12 cellular contexts compared by ENCODE assay signal in genomic region chr9:1913931-1914330, GRCh38.
DNase-seq lines count a peak whose midpoint lies in the region; TF ChIP-seq lines count a peak whose summit lies in the region.
"Had no signal": no experiment of that assay in that cellular context is flagged by ENCODE, and none has a peak within 500 bp of the region (broad histone marks: within the 10 kb centered on the region; RNA-seq: fewer than 3 reads in every experiment).

No MANE protein-coding gene starts in this region.

- no peaks in the 10 kb centered on the region for H3K27me3 Mint-ChIP-seq in brain
- H3K27me3 Mint-ChIP-seq in activated CD4-positive, alpha-beta T cell treated with anti-CD3 and anti-CD28 coated beads, Interleukin-2, amount 10 ng/mL, durations not matched to agents 24 days and 14 days, result no peaks in the 10 kb centered on the region

- in situ Hi-C loops in ACHN (cut with HindIII; ENCODE audit: low pct_ligation_motif_present, low pct_unique_long_range_greater_than_20kb, low sequenced_read_pairs), result no loop called here

- H3K9me3 Mint-ChIP-seq in brain, result peaks cover 3 to 8% (median 5%) of the 10 kb centered on the region in 5 experiments
- H3K9me3 Mint-ChIP-seq in activated CD4-positive, alpha-beta T cell treated with anti-CD3 and anti-CD28 coated beads, Interleukin-2, amount 10 ng/mL, durations not matched to agents 24 days and 14 days, result peaks cover 3% of the 10 kb centered on the region

- H3K27ac Mint-ChIP-seq in brain, result peak overlapping the region in 3 of 5 experiments; percentile 7 to 51 (median 8)
- no peak overlapping the region for H3K27ac Mint-ChIP-seq in activated CD4-positive, alpha-beta T cell treated with anti-CD3 and anti-CD28 coated beads, Interleukin-2, amount 10 ng/mL, durations not matched to agents 24 days and 14 days
- H3K27ac Mint-ChIP-seq: CD4-positive, alpha-beta memory T cell had no signal

- peak; percentile 31 for DNase-seq in NCI-H748 (lab: John Stamatoyannopoulos, UW; ENCODE audit: unreplicated experiment)
- no peak for DNase-seq in NCI-H748 treated with DMSO at 0.1 percent for 48 hours (lab: John Stamatoyannopoulos, UW)
- peak; percentile 27 for DNase-seq in NCI-H69 (lab: John Stamatoyannopoulos, UW)
- DNase-seq in activated effector memory CD4-positive, alpha-beta T cell treated with anti-CD3 and anti-CD28 coated beads, Interleukin-2, amount 50 U/mL, for 16 hours, result no peak
- DNase-seq in ACHN, result no peak
- no peak for DNase-seq in activated CD4-positive, alpha-beta T cell treated with anti-CD3 and anti-CD28 coated beads, Interleukin-2, amount 10 ng/mL, durations not matched to agents 24 days and 14 days
- DNase-seq: BE2C; CD4-positive, alpha-beta memory T cell; DMS79 treated with DMSO at 0.1 percent for 48 hours; EL; GM23248 had no signal

- peaks cover 5% of the 10 kb centered on the region for H3K36me3 Mint-ChIP-seq in brain
- H3K36me3 Mint-ChIP-seq in activated CD4-positive, alpha-beta T cell treated with anti-CD3 and anti-CD28 coated beads, Interleukin-2, amount 10 ng/mL, durations not matched to agents 24 days and 14 days (ENCODE audit: low read depth), result no peaks in the 10 kb centered on the region

- no peak for TF ChIP-seq CTCF in brain (conservative IDR thresholded peaks at IDR 0.05)

- peaks cover 52% of the 10 kb centered on the region for H3K4me1 Mint-ChIP-seq in brain
- peaks cover 2% of the 10 kb centered on the region for H3K4me1 Mint-ChIP-seq in activated CD4-positive, alpha-beta T cell treated with anti-CD3 and anti-CD28 coated beads, Interleukin-2, amount 10 ng/mL, durations not matched to agents 24 days and 14 days
- H3K4me1 Mint-ChIP-seq: CD4-positive, alpha-beta memory T cell had no signal

- intact Hi-C loops in activated CD4-positive, alpha-beta T cell treated with anti-CD3 and anti-CD28 coated beads, Interleukin-2, amount 10 ng/mL, durations not matched to agents 24 days and 14 days (cut with micrococcal nuclease), result no loop called here

- H3K4me3 Mint-ChIP-seq in brain, result no peak overlapping the region
- no peak overlapping the region for H3K4me3 Mint-ChIP-seq in activated CD4-positive, alpha-beta T cell treated with anti-CD3 and anti-CD28 coated beads, Interleukin-2, amount 10 ng/mL, durations not matched to agents 24 days and 14 days
- H3K4me3 Mint-ChIP-seq: CD4-positive, alpha-beta memory T cell had no signal

Comparison
In these comparisons a context has a peak if more than half of its experiments do, and no peak if none do; other contexts are left out.
1. DNase-seq: peak in NCI-H748 (single experiment) and NCI-H69 (single experiment); none in NCI-H748 treated with DMSO at 0.1 percent for 48 hours (single experiment), activated effector memory CD4-positive, alpha-beta T cell treated with anti-CD3 and anti-CD28 coated beads, Interleukin-2, amount 50 U/mL, for 16 hours (single experiment), ACHN (single experiment) and activated CD4-positive, alpha-beta T cell treated with anti-CD3 and anti-CD28 coated beads, Interleukin-2, amount 10 ng/mL, durations not matched to agents 24 days and 14 days (single experiment).